Comparison of ENCODE assay signal across 28 cellular contexts in the genomic region with DNA sequence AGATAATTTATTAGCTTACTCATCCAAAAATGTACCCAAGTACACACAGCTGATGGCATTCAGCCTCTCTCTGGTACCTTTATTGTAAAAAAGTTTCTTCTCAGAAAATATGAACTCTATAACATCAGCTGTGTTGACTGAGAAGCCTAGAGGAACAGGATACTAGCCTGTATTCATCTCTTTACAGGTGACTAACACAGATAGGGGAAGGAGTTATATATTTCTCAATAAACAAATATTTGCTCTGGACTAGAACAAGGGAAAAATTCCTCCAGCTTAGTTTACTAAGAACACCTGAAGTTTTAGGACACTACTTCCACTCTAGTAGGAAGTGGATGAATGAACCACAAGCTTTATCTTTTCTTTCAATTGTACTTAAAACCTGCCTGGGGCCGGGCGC.
"Had no signal": no experiment of that assay in that cellular context is flagged by ENCODE, and none has a peak within 500 bp of the region (broad histone marks: within the 10 kb centered on the region; RNA-seq: fewer than 3 reads in every experiment).

No MANE protein-coding gene starts in this region.

- ATAC-seq: activated CD8-positive, alpha-beta memory T cell treated with anti-CD3 and anti-CD28 coated beads, Interleukin-2, amount 10 ng/mL, durations not matched to agents 7 days and 5 days; T-helper 17 cell; WTC11 had no signal

- H3K4me3 ChIP-seq: breast epithelium, MG63, Peyer's patch had no signal

- H3K27ac ChIP-seq: breast epithelium, Peyer's patch, RWPE1 had no signal

- DNase-seq: activated CD4-positive, alpha-beta T cell treated with anti-CD3 and anti-CD28 coated beads, Interleukin-2, amount 10 ng/mL, durations not matched to agents 24 days and 14 days; activated CD4-positive, alpha-beta T cell treated with anti-CD3 and anti-CD28 coated beads, Interleukin-2, amount 50 U/mL, for 48 hours; activated CD4-positive, CD25-positive, alpha-beta regulatory T cell treated with anti-CD3 and anti-CD28 coated beads, Interleukin-2, amount 50 U/mL, for 72 hours; activated CD8-positive, alpha-beta memory T cell treated with anti-CD3 and anti-CD28 coated beads, Interleukin-2, amount 10 ng/mL, durations not matched to agents 7 days and 5 days; activated effector memory CD4-positive, alpha-beta T cell treated with Interleukin-2 at 50 U/mL for 16 hours; activated naive CD4-positive, alpha-beta T cell; activated T-cell treated with anti-CD3 and anti-CD28 coated beads, Interleukin-2, amount 50 U/mL, for 24 hours; aorta; central memory CD4-positive, alpha-beta T cell; MG63; MV-4-11; NCI-H1092 treated with DMSO at 0.1 percent for 48 hours; NCI-H1417 treated with DMSO at 0.1 percent for 48 hours; NCI-H1694; NCI-H2029; NCI-H2107; NCI-H345; NCI-H510A; NCI-H526 treated with DMSO at 0.1 percent for 48 hours; NCI-H82; OCI-M1; Peyer's patch; SHP77; T-helper 17 cell; T-helper 9 cell had no signal
